In the genomic region with DNA sequence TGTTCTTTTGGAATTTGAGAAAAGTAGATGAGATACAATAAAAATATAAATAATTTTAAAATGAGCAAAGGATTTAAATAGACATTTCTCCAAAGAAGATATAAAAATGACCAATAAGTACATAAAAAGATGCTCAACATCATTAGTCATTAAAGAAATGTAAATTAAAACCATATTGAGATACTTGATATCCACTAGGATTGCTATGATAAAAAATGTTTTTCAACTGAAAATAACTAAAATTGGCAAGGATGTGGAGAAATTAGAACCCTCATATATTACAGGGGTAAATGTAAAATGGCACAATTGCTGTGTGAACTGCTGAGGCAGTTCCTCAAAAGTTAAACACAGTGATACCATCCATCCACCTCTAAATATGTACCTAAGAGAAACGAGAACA, we compare ENCODE assay signal across 24 cellular contexts. TPM values are rescaled to one million over a fixed set of nuclear protein-coding genes. Genes with fewer than 3 reads are reported as not detected.
DNase-seq lines count a peak whose midpoint lies in the region; ATAC-seq, FAIRE-seq and TF ChIP-seq lines count a peak whose summit lies in the region.
"Had no signal": no experiment of that assay in that cellular context is flagged by ENCODE, and none has a peak within 500 bp of the region (broad histone marks: within the 10 kb centered on the region; RNA-seq: fewer than 3 reads in every experiment).

No MANE protein-coding gene starts in this region.

- no peak overlapping the region for H3K27ac ChIP-seq in GM23338 (ENCODE audit: low read depth)

- TF ChIP-seq CTCF in GM23338 (conservative IDR thresholded peaks at IDR 0.05; ENCODE audit: low read depth in 2 of 2) = no peak

- H3K4me1 ChIP-seq in GM23338 (ENCODE audit: insufficient read depth) = peaks cover 10% of the 10 kb centered on the region; the same call in 1 of the 2 replicates

- H3K4me1 Mint-ChIP-seq in GM23338 = peaks cover 10% of the 10 kb centered on the region; the same call in 2 of the 3 replicates

- no peak overlapping the region for H3K27ac Mint-ChIP-seq in GM23338
- no peak overlapping the region for H3K27ac Mint-ChIP-seq in activated naive CD4-positive, alpha-beta T cell treated with anti-CD3 and anti-CD28 coated beads, Interleukin-2, amount 50 U/mL, for 72 hours
- H3K27ac Mint-ChIP-seq: CD4-positive, alpha-beta T cell; HFFc6 had no signal

- no peak overlapping the region for H3K4me2 ChIP-seq in GM23338

- DNase-seq in GM12891 (ENCODE audit: insufficient read length, low spot score) = no peak
- DNase-seq in LHCN-M2 (ENCODE audit: low read depth) = peak; percentile 6
- no peak for DNase-seq in frontal cortex (ENCODE audit: low spot score in 2 of 2)
- no peak for DNase-seq in OCI-M2 (lab: John Stamatoyannopoulos, UW; ENCODE audit: unreplicated experiment)
- no peak for DNase-seq in NCI-H446 (lab: John Stamatoyannopoulos, UW)
- no peak for DNase-seq in GM23338 (ENCODE audit: low spot score)
- no peak for DNase-seq in activated naive CD4-positive, alpha-beta T cell treated with anti-CD3 and anti-CD28 coated beads, Interleukin-2, amount 50 U/mL, for 72 hours (ENCODE audit: low spot score in 2 of 2)
- DNase-seq: Caco-2; CD4-positive, alpha-beta T cell; DMS 273 treated with DMSO at 0.1 percent for 48 hours; DND-41; H7; HFFc6; KBM-7; NCI-H1105; NCI-H146; NCI-H2029; NCI-H2227 treated with DMSO at 0.1 percent for 48 hours; NCI-H510A treated with DMSO at 0.1 percent for 48 hours; NCI-H82; PC-3; Right ventricle myocardium superior had no signal

- no peaks in the 10 kb centered on the region for H3K9me2 ChIP-seq in GM23338 (ENCODE audit: insufficient read depth)

- H3K9me3 Mint-ChIP-seq in GM23338 = no peaks in the 10 kb centered on the region
- no peaks in the 10 kb centered on the region for H3K9me3 Mint-ChIP-seq in activated naive CD4-positive, alpha-beta T cell treated with anti-CD3 and anti-CD28 coated beads, Interleukin-2, amount 50 U/mL, for 72 hours
- H3K9me3 Mint-ChIP-seq: CD4-positive, alpha-beta T cell; HFFc6 had no signal

- H2AFZ ChIP-seq in GM23338 = no peak overlapping the region

- H3K4me3 Mint-ChIP-seq in GM23338 = no peak overlapping the region
- H3K4me3 Mint-ChIP-seq: CD4-positive, alpha-beta T cell; HFFc6 had no signal

- no peaks in the 10 kb centered on the region for H3K27me3 ChIP-seq in GM23338 (ENCODE audit: insufficient read depth)

- no peak for ATAC-seq in GM23338
- ATAC-seq in activated naive CD4-positive, alpha-beta T cell treated with anti-CD3 and anti-CD28 coated beads, Interleukin-2, amount 50 U/mL, for 72 hours = no peak
- ATAC-seq: HepG2, PC-3 had no signal

- no peaks in the 10 kb centered on the region for H3K36me3 Mint-ChIP-seq in GM23338 (ENCODE audit: low read depth)
- H3K36me3 Mint-ChIP-seq in activated naive CD4-positive, alpha-beta T cell treated with anti-CD3 and anti-CD28 coated beads, Interleukin-2, amount 50 U/mL, for 72 hours = no peaks in the 10 kb centered on the region

- FAIRE-seq in GM12891 (lab: Jason Lieb, UNC) (peak; percentile 54), colon (lab: Jason Lieb, UNC) (peak; percentile 21), frontal cortex (lab: Jason Lieb, UNC) (peak; percentile 71)

- no peaks in the 10 kb centered on the region for H3F3A ChIP-seq in GM23338 (replicated peaks; ENCODE audit: low read depth)

- H3K36me3 ChIP-seq in GM23338 (ENCODE audit: insufficient read depth) = no peaks in the 10 kb centered on the region

- no peak overlapping the region for H3K4me3 ChIP-seq in GM23338

- H3K27me3 Mint-ChIP-seq in GM23338 (ENCODE audit: insufficient read depth, low read depth, poor library complexity) = no peaks in the 10 kb centered on the region
- H3K27me3 Mint-ChIP-seq: CD4-positive, alpha-beta T cell had no signal

- H4K20me1 ChIP-seq in GM23338 (replicated peaks; ENCODE audit: insufficient read depth) = no peaks in the 10 kb centered on the region; the same call in 1 of the 2 replicates

- no peak for TF ChIP-seq POLR2A in GM12891 (IDR thresholded peaks at IDR 0.05; ENCODE audit: low read depth, low read length)

- peaks cover 16% of the 10 kb centered on the region for H3K79me2 ChIP-seq in GM23338 (replicated peaks; ENCODE audit: insufficient read depth)

TF ChIP-seq in GM12891, 5 proteins besides CTCF, POLR2A, EP300 and RAD21:
- TF ChIP-seq POU2F2 (IDR thresholded peaks at IDR 0.05; ENCODE audit: low read depth, low read length) (no peak), SPI1 (IDR thresholded peaks at IDR 0.05; ENCODE audit: low read depth, low read length) (no peak), PAX5 (IDR thresholded peaks at IDR 0.05; ENCODE audit: insufficient read depth, low read length, severe bottlenecking) (no peak), POLR2AphosphoS5 (IDR thresholded peaks at IDR 0.05; ENCODE audit: low read depth, low read length) (no peak), TAF1 (IDR thresholded peaks at IDR 0.05; ENCODE audit: low read depth, low read length) (no peak)
TF ChIP-seq in GM12891: peak in this region for 0.

TF ChIP-seq in GM23338, 12 proteins besides CTCF, POLR2A, EP300 and RAD21:
- TF ChIP-seq ZNF331 (CRISPR knock-in tag; IDR thresholded peaks at IDR 0.05; ENCODE audit: low read depth) (no peak), CREB1 (CRISPR knock-in tag; IDR thresholded peaks at IDR 0.05; ENCODE audit: low read depth) (no peak), EZH2phosphoT487 (IDR thresholded peaks at IDR 0.05; ENCODE audit: unreplicated experiment) (no peak), STAT1 (IDR thresholded peaks at IDR 0.05; ENCODE audit: unreplicated experiment) (no peak), JUNB (IDR thresholded peaks at IDR 0.05; ENCODE audit: unreplicated experiment) (no peak), POLR2AphosphoS5 (IDR thresholded peaks at IDR 0.05; ENCODE audit: low read depth) (no peak)
- TF ChIP-seq, protein P1, sequence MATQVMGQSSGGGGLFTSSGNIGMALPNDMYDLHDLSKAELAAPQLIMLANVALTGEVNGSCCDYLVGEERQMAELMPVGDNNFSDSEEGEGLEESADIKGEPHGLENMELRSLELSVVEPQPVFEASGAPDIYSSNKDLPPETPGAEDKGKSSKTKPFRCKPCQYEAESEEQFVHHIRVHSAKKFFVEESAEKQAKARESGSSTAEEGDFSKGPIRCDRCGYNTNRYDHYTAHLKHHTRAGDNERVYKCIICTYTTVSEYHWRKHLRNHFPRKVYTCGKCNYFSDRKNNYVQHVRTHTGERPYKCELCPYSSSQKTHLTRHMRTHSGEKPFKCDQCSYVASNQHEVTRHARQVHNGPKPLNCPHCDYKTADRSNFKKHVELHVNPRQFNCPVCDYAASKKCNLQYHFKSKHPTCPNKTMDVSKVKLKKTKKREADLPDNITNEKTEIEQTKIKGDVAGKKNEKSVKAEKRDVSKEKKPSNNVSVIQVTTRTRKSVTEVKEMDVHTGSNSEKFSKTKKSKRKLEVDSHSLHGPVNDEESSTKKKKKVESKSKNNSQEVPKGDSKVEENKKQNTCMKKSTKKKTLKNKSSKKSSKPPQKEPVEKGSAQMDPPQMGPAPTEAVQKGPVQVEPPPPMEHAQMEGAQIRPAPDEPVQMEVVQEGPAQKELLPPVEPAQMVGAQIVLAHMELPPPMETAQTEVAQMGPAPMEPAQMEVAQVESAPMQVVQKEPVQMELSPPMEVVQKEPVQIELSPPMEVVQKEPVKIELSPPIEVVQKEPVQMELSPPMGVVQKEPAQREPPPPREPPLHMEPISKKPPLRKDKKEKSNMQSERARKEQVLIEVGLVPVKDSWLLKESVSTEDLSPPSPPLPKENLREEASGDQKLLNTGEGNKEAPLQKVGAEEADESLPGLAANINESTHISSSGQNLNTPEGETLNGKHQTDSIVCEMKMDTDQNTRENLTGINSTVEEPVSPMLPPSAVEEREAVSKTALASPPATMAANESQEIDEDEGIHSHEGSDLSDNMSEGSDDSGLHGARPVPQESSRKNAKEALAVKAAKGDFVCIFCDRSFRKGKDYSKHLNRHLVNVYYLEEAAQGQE (IDR thresholded peaks at IDR 0.05; ENCODE audit: unreplicated experiment) = no peak

RNA-seq across cellular contexts. Expression of a gene that starts 38.8 kb away (rescaled TPM):
- polyA plus RNA-seq in GM12891 (2012; ENCODE audit: low read depth, missing spikeins) = 15.5 TPM
- total RNA-seq in LHCN-M2 (2014; rRNA removed) = 47.3 and 48.4 TPM in 2 replicates
- 51.0 TPM for polyA plus RNA-seq in LHCN-M2 (2012)
- total RNA-seq in frontal cortex = 55.4 TPM
- total RNA-seq in GM23338 (2014; rRNA removed; shearing (Covaris generic)) = 27.5 and 29.0 TPM in 2 replicates
- polyA plus RNA-seq in GM23338 (2016; fragmentation: Nextera tagmentation; extraction: Ambion mirVana) = 20.3 TPM in 2 replicates
- 10 to 100 TPM; 17.3 to 41.0 TPM for total RNA-seq in activated naive CD4-positive, alpha-beta T cell treated with anti-CD3 and anti-CD28 coated beads, Interleukin-2, amount 50 U/mL, for 72 hours
